In genomic region chr9:113578877-113579269, GRCh38 we compare ENCODE assay signal across 8 cellular contexts.
A peak's percentile ranks its signal among the peaks of the same experiment; 100 is the strongest.
DNase-seq lines count a peak whose midpoint lies in the region; ATAC-seq lines count a peak whose summit lies in the region.

No MANE protein-coding gene starts in this region.

- peak overlapping the region; percentile 96 for H3K4me2 ChIP-seq in BLaER1

- peaks cover 97% of the 10 kb centered on the region for H3K4me1 ChIP-seq in BLaER1

- H3K9ac ChIP-seq in BLaER1 = peak overlapping the region; percentile 78

- peaks cover 8% of the 10 kb centered on the region for H3K36me3 ChIP-seq in BLaER1

- no peaks in the 10 kb centered on the region for H3K27me3 ChIP-seq in BLaER1

- H3K27ac ChIP-seq in BLaER1 = peak overlapping the region; percentile 95

- DNase-seq in SW480 (ENCODE audit: low spot score) (peak; percentile 97), kidney tubule cell (ENCODE audit: low spot score) (peak; percentile 99), NCI-H146 (lab: John Stamatoyannopoulos, UW) (no peak)
- DNase-seq in activated naive CD8-positive, alpha-beta T cell treated with anti-CD3 and anti-CD28 coated beads, Interleukin-2, amount 50 U/mL, for 16 hours (ENCODE audit: low read depth, low spot score) = peak; percentile 45
- peak; percentile 71 to 82 for DNase-seq in stimulated activated CD8-positive, alpha-beta memory T cell treated with anti-CD3 and anti-CD28 coated beads, Interleukin-2, amount 100 ng/mL, for 48 hours (ENCODE audit: low read depth in 2 of 2)

- H3K4me3 ChIP-seq in BLaER1 = peak overlapping the region; percentile 52

- ATAC-seq in GM19397 (IDR thresholded peaks at IDR 0.05; ENCODE audit: unreplicated experiment) = peak; percentile 45
- peak; percentile 45 for ATAC-seq in HG03521 (IDR thresholded peaks at IDR 0.05; ENCODE audit: unreplicated experiment)

- H4K20me1 ChIP-seq in BLaER1 = no peaks in the 10 kb centered on the region

- no peaks in the 10 kb centered on the region for H3K9me3 ChIP-seq in BLaER1
